Comparison of ENCODE assay signal across 9 cellular contexts in the genomic region with DNA sequence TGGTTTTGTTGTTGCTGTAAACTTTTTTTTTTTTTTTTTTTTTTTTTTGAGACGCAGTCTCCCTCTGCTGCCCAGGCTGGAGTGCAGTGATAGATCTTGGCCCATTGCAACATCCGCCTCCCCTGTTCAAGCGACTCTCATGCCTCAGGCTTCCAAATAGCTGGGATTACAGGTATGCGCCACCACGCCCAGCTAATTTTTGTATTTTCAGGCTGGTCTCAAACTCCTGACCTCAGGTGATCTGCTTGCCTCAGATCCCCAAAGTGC.
DNase-seq lines count a peak whose midpoint lies in the region; ATAC-seq and FAIRE-seq lines count a peak whose summit lies in the region.
"Had no signal": no experiment of that assay in that cellular context is flagged by ENCODE, and none has a peak within 500 bp of the region (broad histone marks: within the 10 kb centered on the region; RNA-seq: fewer than 3 reads in every experiment).

No MANE protein-coding gene starts in this region.

- peaks cover 14% of the 10 kb centered on the region for H3K4me1 ChIP-seq in GM23248 (ENCODE audit: insufficient read depth)
- H3K4me1 ChIP-seq in adipocyte (ENCODE audit: control insufficient read depth, insufficient read depth, low read length), result peaks cover 8% of the 10 kb centered on the region
- H3K4me1 ChIP-seq in skeletal muscle satellite cell (ENCODE audit: control insufficient read depth, insufficient read depth, low read length), result peaks cover 12% of the 10 kb centered on the region
- no peaks in the 10 kb centered on the region for H3K4me1 ChIP-seq in CD8-positive, alpha-beta memory T cell (ENCODE audit: insufficient read depth, low read length)

- ATAC-seq in left cardiac atrium (peak; percentile 72 to 85), HG03460 (IDR thresholded peaks at IDR 0.05; ENCODE audit: unreplicated experiment) (no peak)

- intact Hi-C loops in left cardiac atrium (cut with DNase I), result loop anchor here in 1 of 2 donors (10.0 kb wide), 1 partner anchor 204 kb away; no protein-coding TSS in a partner anchor

- peaks cover 15 to 16% of the 10 kb centered on the region in 2 donors for H3K27me3 Mint-ChIP-seq in CD8-positive, alpha-beta memory T cell

- H3K4me3 ChIP-seq in GM23248 (peak overlapping the region; percentile 63; the same call in 1 of the 2 replicates), adipocyte (ENCODE audit: low read length) (no peak overlapping the region), skeletal muscle satellite cell (ENCODE audit: low read length) (no peak overlapping the region)
- H3K4me3 ChIP-seq in CD8-positive, alpha-beta memory T cell (ENCODE audit: low read length), result no peak overlapping the region

- DNase-seq in GM23248 (peak; percentile 61), adipocyte (ENCODE audit: low read depth) (peak; percentile 51), left cardiac atrium (no peak), frontal cortex (ENCODE audit: low spot score in 2 of 2) (no peak), NCI-H1436 (lab: John Stamatoyannopoulos, UW) (no peak)
- no peak for DNase-seq in CD8-positive, alpha-beta memory T cell
- DNase-seq: glutamatergic neuron had no signal

- H3K4me3 Mint-ChIP-seq in CD8-positive, alpha-beta memory T cell, result no peak overlapping the region

- POLR2A ChIA-PET in CD8-positive, alpha-beta memory T cell (lab: Charles Lee), result interaction anchor here (0.7 kb wide), 1 partner anchor 22 kb away, joined by 4 read pairs; no protein-coding TSS in a partner anchor

- H3K9me3 Mint-ChIP-seq in CD8-positive, alpha-beta memory T cell, result no peaks in the 10 kb centered on the region

- H2AFZ ChIP-seq in GM23248, result no peak overlapping the region

- CTCF ChIA-PET in CD8-positive, alpha-beta memory T cell (lab: Charles Lee), result interaction anchor here (0.7 kb wide), 1 partner anchor 193 kb away, joined by 5 read pairs; no protein-coding TSS in a partner anchor

- no peak overlapping the region for H3K9ac ChIP-seq in GM23248
- H3K9ac ChIP-seq in adipocyte (ENCODE audit: low read length), result peak overlapping the region; percentile 39
- peak overlapping the region; percentile 38 for H3K9ac ChIP-seq in skeletal muscle satellite cell (ENCODE audit: low read depth, low read length)

- H4K20me1 ChIP-seq in GM23248 (ENCODE audit: insufficient read depth), result no peaks in the 10 kb centered on the region

- H3K27ac ChIP-seq in GM23248, result no peak overlapping the region
- no peak overlapping the region for H3K27ac ChIP-seq in CD8-positive, alpha-beta memory T cell (ENCODE audit: low read depth, low read length)

- peaks cover 12% of the 10 kb centered on the region; the same call in 1 of the 2 replicates for H3F3A ChIP-seq in GM23248 (ENCODE audit: insufficient read depth)

- no peaks in the 10 kb centered on the region for H3K9me2 ChIP-seq in GM23248 (ENCODE audit: insufficient read depth)

- no peaks in the 10 kb centered on the region for H3K79me2 ChIP-seq in GM23248 (ENCODE audit: insufficient read depth)

- in situ Hi-C loops in GM23248 (cut with MboI), result loop anchor here (25.0 kb wide), 1 partner anchor 202 kb away; the partner anchor contains the start of gene ERRFI1

- H3K36me3 ChIP-seq in GM23248 (ENCODE audit: low read depth), result no peaks in the 10 kb centered on the region
- no peaks in the 10 kb centered on the region for H3K36me3 ChIP-seq in adipocyte (ENCODE audit: control insufficient read depth, insufficient read depth, low read length, severe bottlenecking)
- no peaks in the 10 kb centered on the region for H3K36me3 ChIP-seq in skeletal muscle satellite cell (ENCODE audit: insufficient read depth, low read length)
- no peaks in the 10 kb centered on the region for H3K36me3 ChIP-seq in CD8-positive, alpha-beta memory T cell (ENCODE audit: insufficient read depth, low read length)

- 38 to 40% methylated on average over 4 to 5 of the region's 5 CpGs for WGBS in GM23248 (ENCODE audit: low coverage in 1 of 2, low lambda C conversion rate in 2 of 2, missing lambda C conversion rate in 2 of 2), 2 experiments

- no peaks in the 10 kb centered on the region for H3K36me3 Mint-ChIP-seq in CD8-positive, alpha-beta memory T cell

- H3K27me3 ChIP-seq in GM23248 (replicated peaks; ENCODE audit: insufficient read depth) (no peaks in the 10 kb centered on the region), adipocyte (replicated peaks; ENCODE audit: control insufficient read depth, insufficient read depth, low read length) (no peaks in the 10 kb centered on the region), skeletal muscle satellite cell (ENCODE audit: control insufficient read depth, insufficient read depth, low read length) (no peaks in the 10 kb centered on the region)
- no peaks in the 10 kb centered on the region for H3K27me3 ChIP-seq in CD8-positive, alpha-beta memory T cell (ENCODE audit: insufficient read depth, low read length, poor library complexity, severe bottlenecking)

- H3K27ac Mint-ChIP-seq in CD8-positive, alpha-beta memory T cell, result no peak overlapping the region

- FAIRE-seq in frontal cortex (lab: Jason Lieb, UNC), result no peak

- H3K4me2 ChIP-seq in GM23248 (ENCODE audit: unreplicated experiment), result peak overlapping the region; percentile 93
- H3K4me2 ChIP-seq in skeletal muscle satellite cell (ENCODE audit: low read length), result no peak overlapping the region

- H3K9me3 ChIP-seq in GM23248 (ENCODE audit: low read depth), result no peaks in the 10 kb centered on the region
- no peaks in the 10 kb centered on the region for H3K9me3 ChIP-seq in adipocyte (ENCODE audit: control insufficient read depth, low read length)
- no peaks in the 10 kb centered on the region for H3K9me3 ChIP-seq in skeletal muscle satellite cell (replicated peaks; ENCODE audit: low read length)
- no peaks in the 10 kb centered on the region for H3K9me3 ChIP-seq in CD8-positive, alpha-beta memory T cell (ENCODE audit: low read length)

- H3K4me1 Mint-ChIP-seq in CD8-positive, alpha-beta memory T cell, result no peaks in the 10 kb centered on the region

Comparison
In these comparisons a context has a peak if more than half of its experiments do, and no peak if none do; other contexts are left out.
1. DNase-seq: peak in GM23248 (single experiment) and adipocyte (single experiment); none in left cardiac atrium (single experiment), frontal cortex (0 of 2), CD8-positive, alpha-beta memory T cell (0 of 5) and NCI-H1436 (single experiment).